1 cellular context compared by ENCODE assay signal in the genomic region with DNA sequence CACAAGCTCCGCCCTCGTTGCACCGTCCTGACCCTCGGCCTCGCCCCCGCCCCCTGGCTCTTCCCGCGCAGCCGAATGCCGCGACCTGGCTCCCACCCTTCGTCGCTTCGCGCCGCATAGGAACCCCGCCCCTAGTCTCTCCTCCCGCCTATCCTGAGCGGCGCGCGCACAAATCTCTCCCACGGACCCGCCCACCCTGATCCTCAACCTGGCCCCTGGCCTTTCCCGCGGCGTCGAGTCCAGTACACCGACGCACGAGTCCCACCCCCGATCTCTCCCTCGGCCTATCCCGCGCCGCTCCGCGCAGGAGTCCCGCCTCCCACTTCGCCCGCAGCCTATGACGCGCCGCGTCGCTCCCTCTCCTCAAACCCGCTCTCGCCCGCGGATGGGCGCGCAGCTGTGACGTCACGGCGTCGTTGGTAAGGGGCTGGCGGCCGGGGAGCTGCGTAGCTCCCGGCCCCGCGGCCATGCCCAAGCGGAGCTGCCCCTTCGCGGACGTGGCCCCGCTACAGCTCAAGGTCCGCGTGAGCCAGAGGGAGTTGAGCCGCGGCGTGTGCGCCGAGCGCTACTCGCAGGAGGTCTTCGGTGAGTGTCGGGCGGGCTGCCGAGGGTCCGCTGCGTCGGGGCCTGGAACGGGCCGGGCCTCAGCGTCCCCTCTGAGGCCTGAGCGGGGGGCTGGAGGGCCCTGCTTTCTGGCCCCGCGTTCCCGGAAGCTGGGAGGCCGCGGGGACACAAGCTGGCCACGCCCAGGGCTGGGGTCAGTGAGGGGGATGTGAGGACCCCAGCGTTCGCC.
A peak's percentile ranks its signal among the peaks of the same experiment; 100 is the strongest.
TF ChIP-seq lines count a peak whose summit lies in the region.

TSS of gene SIVA1 (plus strand) at position 413 of the 793 bp plus-strand sequence. CDS start at position 468, 55 bp downstream.

TF ChIP-seq in SK-N-SH, 30 proteins besides CTCF, POLR2A, EP300 and RAD21 (continued from another document):
- TF ChIP-seq GABPA (IDR thresholded peaks at IDR 0.05; ENCODE audit: low read depth) (no peak), TCF12 (IDR thresholded peaks at IDR 0.05) (no peak), RFX5 (IDR thresholded peaks at IDR 0.05; ENCODE audit: low read length) (peak; percentile 66), SIN3A (IDR thresholded peaks at IDR 0.05; ENCODE audit: borderline replicate concordance, low read depth, low read length) (no peak), CHD2 (IDR thresholded peaks at IDR 0.05; ENCODE audit: low read length, partially characterized antibody) (peak; percentile 75), POLR2AphosphoS5 (IDR thresholded peaks at IDR 0.05; ENCODE audit: low read depth, low read length) (peak; percentile 64; the same call in 1 of the 2 replicates), NFIC (IDR thresholded peaks at IDR 0.05; ENCODE audit: borderline replicate concordance) (no peak), ELF1 (IDR thresholded peaks at IDR 0.05) (peak; percentile 14; the same call in 1 of the 2 replicates), RCOR1 (IDR thresholded peaks at IDR 0.05; ENCODE audit: low read length) (no peak), FOXJ3 (CRISPR knock-in tag; IDR thresholded peaks at IDR 0.05) (no peak), YY1 (IDR thresholded peaks at IDR 0.05; ENCODE audit: low read depth) (peak; percentile 78), RXRA (IDR thresholded peaks at IDR 0.05; ENCODE audit: borderline replicate concordance, low read depth) (no peak), MXI1 (IDR thresholded peaks at IDR 0.05; ENCODE audit: low read depth, low read length) (peak; percentile 82), FOXM1 (IDR thresholded peaks at IDR 0.05; ENCODE audit: low read depth) (no peak), JUND (IDR thresholded peaks at IDR 0.05) (no peak), REST (IDR thresholded peaks at IDR 0.05; ENCODE audit: low read depth, low read length) (no peak)
- TF ChIP-seq, protein P1, sequence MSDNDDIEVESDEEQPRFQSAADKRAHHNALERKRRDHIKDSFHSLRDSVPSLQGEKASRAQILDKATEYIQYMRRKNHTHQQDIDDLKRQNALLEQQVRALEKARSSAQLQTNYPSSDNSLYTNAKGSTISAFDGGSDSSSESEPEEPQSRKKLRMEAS (IDR thresholded peaks at IDR 0.05; ENCODE audit: low read depth) = peak; percentile 27
- TF ChIP-seq, protein P2, sequence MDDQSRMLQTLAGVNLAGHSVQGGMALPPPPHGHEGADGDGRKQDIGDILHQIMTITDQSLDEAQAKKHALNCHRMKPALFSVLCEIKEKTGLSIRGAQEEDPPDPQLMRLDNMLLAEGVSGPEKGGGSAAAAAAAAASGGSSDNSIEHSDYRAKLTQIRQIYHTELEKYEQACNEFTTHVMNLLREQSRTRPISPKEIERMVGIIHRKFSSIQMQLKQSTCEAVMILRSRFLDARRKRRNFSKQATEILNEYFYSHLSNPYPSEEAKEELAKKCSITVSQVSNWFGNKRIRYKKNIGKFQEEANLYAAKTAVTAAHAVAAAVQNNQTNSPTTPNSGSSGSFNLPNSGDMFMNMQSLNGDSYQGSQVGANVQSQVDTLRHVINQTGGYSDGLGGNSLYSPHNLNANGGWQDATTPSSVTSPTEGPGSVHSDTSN (IDR thresholded peaks at IDR 0.05) = no peak; the same call in 1 of the 2 replicates
